Comparison of ENCODE assay signal across 8 cellular contexts in genomic region chr3:4914464-4914863, GRCh38.
"Had no signal": no experiment of that assay in that cellular context is flagged by ENCODE, and none has a peak within 500 bp of the region (broad histone marks: within the 10 kb centered on the region; RNA-seq: fewer than 3 reads in every experiment).

No MANE protein-coding gene starts in this region.

- H3K4me3 ChIP-seq: GM12878 had no signal

- FAIRE-seq: G401.6, GM12878, GM12891, GM12892, GM18507, GM19239 had no signal

- ATAC-seq: GM12878 had no signal

- DNase-seq: GDM1, GF-D8 had no signal
